In the genomic region with DNA sequence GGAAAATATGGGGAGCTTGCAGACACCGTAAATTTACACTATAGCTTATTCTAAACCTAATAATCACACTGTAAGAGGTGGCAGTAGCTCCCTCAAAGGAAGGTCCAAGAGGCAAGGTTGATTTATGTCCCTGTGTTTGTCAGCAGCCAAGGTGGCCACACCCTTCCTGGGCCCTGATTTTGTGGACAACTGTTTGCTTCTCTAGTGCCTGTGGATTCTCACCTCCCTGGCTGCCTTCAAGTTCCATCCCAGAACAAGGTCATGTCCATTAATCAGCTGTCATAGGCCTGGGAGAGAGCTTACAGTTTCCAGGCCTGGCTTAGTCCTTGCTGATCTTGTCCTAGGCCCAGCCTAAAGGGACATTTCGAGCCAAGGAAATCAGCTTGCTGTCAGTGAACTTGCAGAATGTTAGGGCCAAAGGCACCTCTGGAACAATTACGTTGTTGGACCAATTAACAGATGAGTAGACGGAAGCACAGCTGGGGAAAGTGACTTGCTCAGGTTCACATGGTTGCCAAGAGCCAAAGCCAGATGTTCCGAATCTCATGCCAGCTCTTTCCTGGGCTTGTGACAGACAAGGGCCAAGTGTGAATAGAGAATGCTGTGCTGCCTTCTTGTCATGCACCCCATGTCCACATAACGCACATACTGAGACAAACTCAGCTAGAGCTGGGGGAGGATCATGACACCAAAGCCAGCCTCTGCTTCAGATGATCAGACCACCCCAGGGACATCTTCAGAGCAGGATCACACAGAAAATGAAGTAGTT, we compare ENCODE assay signal across 14 cellular contexts.
DNase-seq lines count a peak whose midpoint lies in the region; ATAC-seq, FAIRE-seq and TF ChIP-seq lines count a peak whose summit lies in the region.
"Had no signal": no experiment of that assay in that cellular context is flagged by ENCODE, and none has a peak within 500 bp of the region (broad histone marks: within the 10 kb centered on the region; RNA-seq: fewer than 3 reads in every experiment).

No MANE protein-coding gene starts in this region.

- no peaks in the 10 kb centered on the region for H3K4me1 ChIP-seq in K562 (replicated peaks in 1 of 2; ENCODE audit: control insufficient read depth in 2 of 2, insufficient read depth in 2 of 2, low read length in 2 of 2)
- H3K4me1 ChIP-seq: BLaER1 had no signal

- no peaks in the 10 kb centered on the region for H3K9me3 Mint-ChIP-seq in activated T-helper 2 cell treated with anti-CD3 and anti-CD28 coated beads, Interferon-gamma antibody, Interleukin-2, Interleukin-4, amounts not matched to agents 10 μg/mL and 5 μg/mL and 100 μg/mL, durations not matched to agents 14 hours and 24 hours and 36 hours
- H3K9me3 Mint-ChIP-seq: CD8-positive, alpha-beta T cell had no signal

- H3K27me3 ChIP-seq in K562 (ENCODE audit: control insufficient read depth in 2 of 2, insufficient read depth in 2 of 2, low read length in 2 of 2) = no peaks in the 10 kb centered on the region; a peak in 1 of 5 replicates
- H3K27me3 ChIP-seq: BLaER1 had no signal

- DNase-seq in NCI-H510A treated with DMSO at 0.1 percent for 48 hours (lab: John Stamatoyannopoulos, UW) = peak; percentile 14
- DNase-seq in NCI-H510A (lab: John Stamatoyannopoulos, UW) = no peak
- no peak for DNase-seq in K562 (ENCODE audit: extremely low read depth in 1 of 4, low spot score in 3 of 4)
- no peak for DNase-seq in left ventricle myocardium superior
- DNase-seq in sciatic nerve (ENCODE audit: low spot score) = no peak
- DNase-seq in activated gamma-delta T cell (lab: John Stamatoyannopoulos, UW) = no peak
- DNase-seq in AML-193 (lab: John Stamatoyannopoulos, UW) = no peak
- no peak for DNase-seq in activated T-helper 2 cell treated with anti-CD3 and anti-CD28 coated beads, Interferon-gamma antibody, Interleukin-2, Interleukin-4, amounts not matched to agents 10 μg/mL and 5 μg/mL and 100 μg/mL, durations not matched to agents 14 hours and 24 hours and 36 hours (ENCODE audit: low spot score)
- DNase-seq: CD8-positive, alpha-beta T cell; NCI-H187; NCI-H82 had no signal

- no peak overlapping the region for H3K27ac Mint-ChIP-seq in activated T-helper 2 cell treated with anti-CD3 and anti-CD28 coated beads, Interferon-gamma antibody, Interleukin-2, Interleukin-4, amounts not matched to agents 10 μg/mL and 5 μg/mL and 100 μg/mL, durations not matched to agents 14 hours and 24 hours and 36 hours
- H3K27ac Mint-ChIP-seq: CD8-positive, alpha-beta T cell had no signal

- no peaks in the 10 kb centered on the region for H4K20me1 ChIP-seq in K562 (replicated peaks; ENCODE audit: control insufficient read depth, insufficient read depth, low read length)
- H4K20me1 ChIP-seq: BLaER1 had no signal

- intact Hi-C loops in K562 (cut with micrococcal nuclease) = no loop called here
- intact Hi-C loops in left ventricle myocardium superior (cut with micrococcal nuclease) = no loop called here
- intact Hi-C loops in sciatic nerve (cut with DNase I) = no loop called here
- intact Hi-C loops in activated T-helper 2 cell treated with anti-CD3 and anti-CD28 coated beads, Interferon-gamma antibody, Interleukin-2, Interleukin-4, amounts not matched to agents 10 μg/mL and 5 μg/mL and 100 μg/mL, durations not matched to agents 14 hours and 24 hours and 36 hours (cut with micrococcal nuclease) = no loop called here

- no peaks in the 10 kb centered on the region for H3K4me1 Mint-ChIP-seq in activated T-helper 2 cell treated with anti-CD3 and anti-CD28 coated beads, Interferon-gamma antibody, Interleukin-2, Interleukin-4, amounts not matched to agents 10 μg/mL and 5 μg/mL and 100 μg/mL, durations not matched to agents 14 hours and 24 hours and 36 hours (ENCODE audit: low read depth)

- TF ChIP-seq EP300 in K562 (IDR thresholded peaks at IDR 0.05; ENCODE audit: low read length) = no peak

- in situ Hi-C loops in K562 (cut with MboI) = no loop called here

- H3K36me3 ChIP-seq in K562 (ENCODE audit: control insufficient read depth, insufficient read depth, low read length) = no peaks in the 10 kb centered on the region
- H3K36me3 ChIP-seq: BLaER1 had no signal

- H3K4me3 ChIP-seq in K562 = no peak overlapping the region
- H3K4me3 ChIP-seq: BLaER1, SK-N-MC had no signal

- WGBS in K562 (ENCODE audit: insufficient coverage, low coverage, missing lambda C conversion rate) = 1% methylated on average over 6 of the region's 6 CpGs

- H3K36me3 Mint-ChIP-seq in activated T-helper 2 cell treated with anti-CD3 and anti-CD28 coated beads, Interferon-gamma antibody, Interleukin-2, Interleukin-4, amounts not matched to agents 10 μg/mL and 5 μg/mL and 100 μg/mL, durations not matched to agents 14 hours and 24 hours and 36 hours (ENCODE audit: low read depth) = no peaks in the 10 kb centered on the region
- H3K36me3 Mint-ChIP-seq: CD8-positive, alpha-beta T cell had no signal

- H2AFZ ChIP-seq in K562 (ENCODE audit: low read depth, low read length) = no peak overlapping the region

- POLR2A ChIA-PET in K562 (lab: Yijun Ruan, JAX) = interaction anchor here (0.7 to 1.6 kb wide), 3 partner anchors 10 to 81 kb away, joined by 3 to 5 read pairs (median 4); no protein-coding TSS in a partner anchor

- H3K27ac ChIP-seq in K562 (ENCODE audit: extremely low read depth, low read depth, low read length) = no peak overlapping the region
- H3K27ac ChIP-seq: BLaER1, SK-N-MC had no signal

- no peaks in the 10 kb centered on the region for H3K9me3 ChIP-seq in K562 (replicated peaks; ENCODE audit: control insufficient read depth, insufficient read depth, low read depth, low read length)
- H3K9me3 ChIP-seq: BLaER1 had no signal

- no peak for TF ChIP-seq CTCF in K562 (IDR thresholded peaks at IDR 0.05 in 2 of 3, conservative IDR thresholded peaks at IDR 0.05 in 1 of 3; ENCODE audit: insufficient read depth in 2 of 3, low read depth in 1 of 3, low read length in 3 of 3)

- BruUV-seq in K562 (replicated peaks; lab: Mats Ljungman, UMichigan) = no TSS peak

- H3K4me2 ChIP-seq in K562 (ENCODE audit: insufficient read depth, low read length) = no peak overlapping the region
- H3K4me2 ChIP-seq: BLaER1 had no signal

- no peaks in the 10 kb centered on the region for H3K27me3 Mint-ChIP-seq in activated T-helper 2 cell treated with anti-CD3 and anti-CD28 coated beads, Interferon-gamma antibody, Interleukin-2, Interleukin-4, amounts not matched to agents 10 μg/mL and 5 μg/mL and 100 μg/mL, durations not matched to agents 14 hours and 24 hours and 36 hours (ENCODE audit: low read depth)

- H3K4me3 Mint-ChIP-seq in activated T-helper 2 cell treated with anti-CD3 and anti-CD28 coated beads, Interferon-gamma antibody, Interleukin-2, Interleukin-4, amounts not matched to agents 10 μg/mL and 5 μg/mL and 100 μg/mL, durations not matched to agents 14 hours and 24 hours and 36 hours (ENCODE audit: low read depth) = no peak overlapping the region
- H3K4me3 Mint-ChIP-seq: CD8-positive, alpha-beta T cell had no signal

- TF ChIP-seq RAD21 in K562 (CRISPR knock-in tag; conservative IDR thresholded peaks at IDR 0.05 in 1 of 2, IDR thresholded peaks at IDR 0.05 in 1 of 2) = no peak

- H3K79me2 ChIP-seq in K562 (ENCODE audit: control insufficient read depth, insufficient read depth, low read length) = no peaks in the 10 kb centered on the region

- no peaks in the 10 kb centered on the region for H3K9me1 ChIP-seq in K562 (ENCODE audit: control insufficient read depth, insufficient read depth, low read length)

- H3K9ac ChIP-seq in K562 (ENCODE audit: insufficient read depth in 1 of 2, low read depth in 2 of 2, low read length in 2 of 2) = no peak overlapping the region
- H3K9ac ChIP-seq: BLaER1 had no signal

- CTCF ChIA-PET in K562 (lab: Yijun Ruan, JAX; ENCODE audit: low intra/inter-chr PET ratio) = no interaction called here

- ATAC-seq in K562 (no peak), left ventricle myocardium superior (peak; percentile 70), sciatic nerve (peak; percentile 20)
- ATAC-seq: CD8-positive, alpha-beta T cell had no signal

- no peak for TF ChIP-seq POLR2A in K562 (conservative IDR thresholded peaks at IDR 0.05)

- no peak for FAIRE-seq in K562 (lab: Jason Lieb, UNC)
- FAIRE-seq: GM12892 had no signal

TF ChIP-seq in K562, 482 proteins besides CTCF, POLR2A, EP300 and RAD21 (continues in another document):
- TF ChIP-seq, protein P1, sequence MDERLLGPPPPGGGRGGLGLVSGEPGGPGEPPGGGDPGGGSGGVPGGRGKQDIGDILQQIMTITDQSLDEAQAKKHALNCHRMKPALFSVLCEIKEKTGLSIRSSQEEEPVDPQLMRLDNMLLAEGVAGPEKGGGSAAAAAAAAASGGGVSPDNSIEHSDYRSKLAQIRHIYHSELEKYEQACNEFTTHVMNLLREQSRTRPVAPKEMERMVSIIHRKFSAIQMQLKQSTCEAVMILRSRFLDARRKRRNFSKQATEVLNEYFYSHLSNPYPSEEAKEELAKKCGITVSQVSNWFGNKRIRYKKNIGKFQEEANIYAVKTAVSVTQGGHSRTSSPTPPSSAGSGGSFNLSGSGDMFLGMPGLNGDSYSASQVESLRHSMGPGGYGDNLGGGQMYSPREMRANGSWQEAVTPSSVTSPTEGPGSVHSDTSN (CRISPR knock-in tag; IDR thresholded peaks at IDR 0.05; ENCODE audit: low read depth) = no peak
- TF ChIP-seq, protein P1 (tag; conservative IDR thresholded peaks at IDR 0.05; ENCODE audit: low read depth) = peak; percentile 29; the same call in 1 of the 2 replicates
- TF ChIP-seq FOXA3 (CRISPR knock-in tag; conservative IDR thresholded peaks at IDR 0.05 in 1 of 2, IDR thresholded peaks at IDR 0.05 in 1 of 2) (no peak), MEIS2 (IDR thresholded peaks at IDR 0.05; ENCODE audit: partially characterized antibody) (peak; percentile 68), ZNF224 (CRISPR knock-in tag; IDR thresholded peaks at IDR 0.05) (no peak), FOXK1 (CRISPR knock-in tag; IDR thresholded peaks at IDR 0.05; ENCODE audit: borderline replicate concordance) (no peak), TSC22D4 (tag; IDR thresholded peaks at IDR 0.05) (no peak), ETS2 (tag; IDR thresholded peaks at IDR 0.05; ENCODE audit: borderline replicate concordance, poor library complexity, severe bottlenecking) (no peak)
